8 cellular contexts compared by ENCODE assay signal in the genomic region with DNA sequence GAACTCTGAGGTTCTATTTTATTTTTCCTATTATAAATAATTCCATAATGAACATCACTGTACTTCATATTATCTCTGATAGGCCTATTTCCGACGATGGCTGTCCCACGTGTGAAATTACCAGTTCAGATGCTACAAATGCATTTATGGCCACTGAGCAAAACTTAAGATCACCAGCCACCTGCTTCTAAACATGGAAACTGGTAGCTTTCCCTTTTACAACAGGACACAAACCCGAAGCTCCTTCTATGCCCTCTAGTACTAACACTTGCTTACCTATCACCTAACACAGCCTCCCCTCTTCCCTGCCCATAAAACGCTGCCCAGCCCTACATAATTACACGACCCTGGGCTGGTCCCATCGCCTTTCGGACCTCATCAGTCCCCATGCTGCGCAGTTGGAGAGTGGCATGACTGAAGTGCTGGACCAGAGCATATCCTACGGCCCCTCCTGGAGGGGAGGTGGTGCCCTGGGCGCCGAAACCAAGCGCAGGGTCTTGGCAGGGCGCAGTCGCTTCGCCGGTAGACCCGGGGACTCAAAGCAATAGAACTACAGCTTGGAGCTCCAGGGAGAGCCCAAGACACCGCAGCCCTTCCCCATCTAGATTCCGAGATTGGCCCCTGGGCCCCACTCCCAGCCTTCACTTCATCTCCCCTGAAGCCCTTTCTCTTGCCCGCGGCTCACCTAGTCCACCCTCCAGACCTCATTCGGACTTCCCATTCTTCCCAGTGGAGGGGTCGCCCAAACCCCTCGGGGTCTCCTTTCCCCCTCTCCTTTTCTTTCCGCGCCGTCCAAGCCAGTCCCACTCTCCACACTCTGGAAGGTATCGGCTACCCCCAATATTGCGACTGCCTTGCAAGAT. TPM values are rescaled to one million over a fixed set of nuclear protein-coding genes. Genes with fewer than 3 reads are reported as not detected.
A peak's percentile ranks its signal among the peaks of the same experiment; 100 is the strongest.
DNase-seq lines count a peak whose midpoint lies in the region; ATAC-seq and TF ChIP-seq lines count a peak whose summit lies in the region.

No MANE protein-coding gene starts in this region.

- in situ Hi-C loops in G401 (cut with HindIII; ENCODE audit: low sequenced_read_pairs) = no loop called here

- intact Hi-C loops in dorsolateral prefrontal cortex (cut with DNase I) = loop anchor here in 1 of 2 donors (5.0 to 10.0 kb wide), 2 partner anchors 252 to 310 kb away; a partner anchor contains a TSS

- DNase-seq in G401 (ENCODE audit: low spot score) (peak; percentile 19), T-helper 9 cell (peak; percentile 3), dorsolateral prefrontal cortex (peak in 2 of 10 donors; percentile 13 to 45), upper lobe of left lung (peak; percentile 34 to 50)

- 10 to 13% methylated on average over 25 to 29 of the region's 30 CpGs for WGBS in mesodermal cell (ENCODE audit: insufficient coverage in 2 of 2), 2 experiments
- 4 to 6% methylated on average over 21 to 30 of the region's 30 CpGs for WGBS in upper lobe of left lung, 2 donors

- peak overlapping the region; percentile 69 to 99 (median 92) for H3K4me3 ChIP-seq in dorsolateral prefrontal cortex
- H3K4me3 ChIP-seq in mesodermal cell (ENCODE audit: extremely low read depth, insufficient read depth, low read length, poor library complexity, severe bottlenecking) = peak overlapping the region; percentile 65
- peak overlapping the region; percentile 76 to 99 (median 96) for H3K4me3 ChIP-seq in upper lobe of left lung

- no peak for TF ChIP-seq EP300 in upper lobe of left lung (IDR thresholded peaks at IDR 0.05)

- no peak for TF ChIP-seq POLR2A in upper lobe of left lung (IDR thresholded peaks at IDR 0.05)

- H3K27ac ChIP-seq in dorsolateral prefrontal cortex (peak overlapping the region in 39 of 59 donors; percentile 4 to 92 (median 73)), mesodermal cell (ENCODE audit: low read depth, low read length, severe bottlenecking) (no peak overlapping the region), upper lobe of left lung (peak overlapping the region; percentile 85 to 93 (median 88))

- H3K36me3 ChIP-seq in mesodermal cell (ENCODE audit: control insufficient read depth, insufficient read depth, low read length) (peaks cover 41% of the 10 kb centered on the region), upper lobe of left lung (peaks cover 2 to 23% (median 7%) of the 10 kb centered on the region in 4 donors)

- H3K9me3 ChIP-seq in mesodermal cell (ENCODE audit: control insufficient read depth, low read length) (no peaks in the 10 kb centered on the region), upper lobe of left lung (no peaks in the 10 kb centered on the region)

- peaks cover 6% of the 10 kb centered on the region for H3K4me1 ChIP-seq in mesodermal cell (ENCODE audit: control insufficient read depth, insufficient read depth, low read length, poor library complexity, severe bottlenecking)
- H3K4me1 ChIP-seq in upper lobe of left lung = peaks cover 23 to 34% (median 31%) of the 10 kb centered on the region in 4 donors

- no peak for TF ChIP-seq CTCF in dorsolateral prefrontal cortex (IDR thresholded peaks at IDR 0.05 in 54 of 56, conservative IDR thresholded peaks at IDR 0.05 in 2 of 56; ENCODE audit: low read depth in 1 of 56, partially characterized antibody in 56 of 56)
- TF ChIP-seq CTCF in upper lobe of left lung (IDR thresholded peaks at IDR 0.05) = no peak

- H3K27me3 ChIP-seq in dorsolateral prefrontal cortex (no peaks in the 10 kb centered on the region), upper lobe of left lung (no peaks in the 10 kb centered on the region)

- ATAC-seq in HG02885 (IDR thresholded peaks at IDR 0.05; ENCODE audit: poor library complexity, unreplicated experiment) (peak; percentile 14), upper lobe of left lung (ENCODE audit: low FRiP score in 2 of 2) (peak; percentile 6 to 30), HG03280 (IDR thresholded peaks at IDR 0.05; ENCODE audit: unreplicated experiment) (no peak), GM19467 (IDR thresholded peaks at IDR 0.05; ENCODE audit: unreplicated experiment) (no peak)

RNA-seq across cellular contexts. Expression of a gene that starts 1.0 kb away (rescaled TPM):
- 17.5 and 28.4 TPM in 2 replicates for total RNA-seq in G401 (2014; rRNA removed; shearing (Covaris generic))
- total RNA-seq in dorsolateral prefrontal cortex = 10 to 100 TPM; 22.8 to 74.9 (median 44.4) TPM
- polyA plus RNA-seq in mesodermal cell (2013, experiment 1 of 2) = 60.6 TPM
- 64.0 TPM for polyA plus RNA-seq in mesodermal cell (2013, experiment 2 of 2)
- 10 to 100 TPM; 34.0 to 52.8 (median 37.8) TPM for total RNA-seq in upper lobe of left lung

RNA-seq across cellular contexts. Expression of a gene that starts 33.2 kb away (rescaled TPM):
- total RNA-seq in G401 (2014; rRNA removed; shearing (Covaris generic)) = 1.4 and 2.7 TPM in 2 replicates
- under 1 TPM in 3 of 120 experiments, not detected in 117; 0.29 to 0.56 (median 0.29) TPM for total RNA-seq in dorsolateral prefrontal cortex
- 366 TPM for polyA plus RNA-seq in mesodermal cell (2013, experiment 1 of 2)
- 464 TPM for polyA plus RNA-seq in mesodermal cell (2013, experiment 2 of 2)
- 1 to 10 TPM in 1 of 6 donors, not detected in 5; 1.7 TPM for total RNA-seq in upper lobe of left lung

Comparison
In these comparisons a context has a peak if more than half of its experiments do, and no peak if none do; other contexts are left out.
1. ATAC-seq: peak in HG02885 (single experiment) and upper lobe of left lung (2 of 2); none in HG03280 (single experiment) and GM19467 (single experiment).
2. Peak in every context shown above with its lines, with median percentiles within 50 percentile points of each other: H3K4me3 ChIP-seq.